Comparison of ENCODE assay signal across 8 cellular contexts in the genomic region with DNA sequence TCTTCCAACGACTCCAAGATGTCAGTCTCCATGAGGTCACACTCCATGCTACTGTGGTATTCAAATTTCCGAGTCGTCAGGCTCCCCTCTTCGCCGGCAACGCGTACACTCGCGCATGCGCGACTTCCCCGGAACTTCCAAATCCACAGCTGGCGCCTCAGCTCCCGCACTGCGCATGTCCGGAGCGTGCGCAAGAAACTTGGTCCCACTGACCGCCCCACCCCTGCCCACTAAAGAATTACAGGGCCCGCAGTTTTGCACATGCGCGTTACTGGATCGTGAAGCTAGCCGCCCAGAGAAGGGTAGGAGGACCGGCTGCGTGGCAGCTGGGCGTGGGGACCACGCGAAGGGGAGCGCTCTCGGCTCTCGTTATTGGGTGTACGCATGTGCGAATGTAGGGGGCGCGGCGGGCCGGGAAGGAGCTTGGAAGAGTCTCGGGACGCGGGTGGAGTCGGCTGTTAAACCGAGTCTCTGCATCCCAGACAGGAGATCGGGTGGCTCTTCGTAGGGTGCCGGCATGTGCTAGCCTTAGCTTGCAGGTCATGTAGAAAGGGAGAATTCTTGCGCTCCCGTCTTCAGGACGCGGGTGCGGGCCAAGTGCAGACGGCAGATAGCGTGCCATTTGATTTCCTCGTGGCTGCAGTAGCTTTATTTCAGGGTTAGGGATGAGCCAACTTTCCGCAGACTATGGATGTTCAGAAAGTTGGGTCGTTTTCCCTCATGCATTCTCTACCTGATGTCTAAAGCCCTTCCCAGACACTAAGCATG. TPM values are rescaled to one million over a fixed set of nuclear protein-coding genes. Genes with fewer than 3 reads are reported as not detected.
DNase-seq lines count a peak whose midpoint lies in the region; ATAC-seq and TF ChIP-seq lines count a peak whose summit lies in the region.

Gene FAM98A, minus strand, starts transcription at position 125 of the 768 bp plus-strand sequence. Its CDS starts 78 bp downstream, at position 47.

- ATAC-seq in GM18498 (IDR thresholded peaks at IDR 0.05; ENCODE audit: unreplicated experiment) (peak; percentile 93), HG02938 (IDR thresholded peaks at IDR 0.05; ENCODE audit: unreplicated experiment) (peak; percentile 89), left ventricle myocardium superior (peak; percentile 98)

- peak in 1 of 4 experiments; percentile 27 for TF ChIP-seq CTCF in prostate gland (IDR thresholded peaks at IDR 0.05)

- peak; percentile 51 for TF ChIP-seq POLR2A in prostate gland (IDR thresholded peaks at IDR 0.05)

- no peaks in the 10 kb centered on the region for H3K27me3 ChIP-seq in prostate gland (replicated peaks; ENCODE audit: insufficient read depth)

- H3K36me3 ChIP-seq in prostate gland (no peaks in the 10 kb centered on the region), urinary bladder (ENCODE audit: insufficient read depth) (no peaks in the 10 kb centered on the region)

- H3K4me3 ChIP-seq in prostate gland: peak within 1 kb of the TSS; percentile 81 to 85
- peak within 1 kb of the TSS; percentile 73 for H3K4me3 ChIP-seq in urinary bladder (ENCODE audit: low read depth, low read length)

- intact Hi-C loops in left ventricle myocardium superior (cut with micrococcal nuclease) (no loop called here), prostate gland (cut with DNase I) (no loop called here)

- H3K9me3 ChIP-seq in prostate gland: no peaks in the 10 kb centered on the region

- DNase-seq in NCI-H187 (lab: John Stamatoyannopoulos, UW) (peak; percentile 98 to 99), T-helper 2 cell (peak; percentile 98 to 99 (median 98)), left ventricle myocardium superior (peak; percentile 100), prostate gland (ENCODE audit: low spot score) (peak; percentile 98)

- H3K4me1 ChIP-seq in prostate gland (replicated peaks) (no peaks in the 10 kb centered on the region), urinary bladder (ENCODE audit: insufficient read depth) (no peaks in the 10 kb centered on the region)

- peak within 1 kb of the TSS; percentile 79 for H3K27ac ChIP-seq in angular gyrus (ENCODE audit: low read depth, low read length)
- H3K27ac ChIP-seq in prostate gland: peak within 1 kb of the TSS; percentile 65 to 71
- peak within 1 kb of the TSS; percentile 33 for H3K27ac ChIP-seq in urinary bladder (ENCODE audit: low read depth)

- under 1% methylated on average over 56 of the region's 56 CpGs for WGBS in prostate gland
- under 1% methylated on average over 56 of the region's 56 CpGs for WGBS in urinary bladder

RNA-seq across cellular contexts. Expression of gene FAM98A, which starts in this region (rescaled TPM):
- total RNA-seq in left ventricle myocardium superior (72.0 TPM), prostate gland (100 to 1,000 TPM in 1 of 2 donors, 10 to 100 TPM in 1; 26.6 to 104 TPM), urinary bladder (54.1 TPM)
- 33.2 TPM for polyA plus RNA-seq in urinary bladder

Comparison
In these comparisons a context has a peak if more than half of its experiments do, and no peak if none do; other contexts are left out.
1. Peak in every context shown above with its lines: DNase-seq, ATAC-seq, H3K4me3 ChIP-seq and H3K27ac ChIP-seq.